Comparison of ENCODE assay signal across 8 cellular contexts in the genomic region with DNA sequence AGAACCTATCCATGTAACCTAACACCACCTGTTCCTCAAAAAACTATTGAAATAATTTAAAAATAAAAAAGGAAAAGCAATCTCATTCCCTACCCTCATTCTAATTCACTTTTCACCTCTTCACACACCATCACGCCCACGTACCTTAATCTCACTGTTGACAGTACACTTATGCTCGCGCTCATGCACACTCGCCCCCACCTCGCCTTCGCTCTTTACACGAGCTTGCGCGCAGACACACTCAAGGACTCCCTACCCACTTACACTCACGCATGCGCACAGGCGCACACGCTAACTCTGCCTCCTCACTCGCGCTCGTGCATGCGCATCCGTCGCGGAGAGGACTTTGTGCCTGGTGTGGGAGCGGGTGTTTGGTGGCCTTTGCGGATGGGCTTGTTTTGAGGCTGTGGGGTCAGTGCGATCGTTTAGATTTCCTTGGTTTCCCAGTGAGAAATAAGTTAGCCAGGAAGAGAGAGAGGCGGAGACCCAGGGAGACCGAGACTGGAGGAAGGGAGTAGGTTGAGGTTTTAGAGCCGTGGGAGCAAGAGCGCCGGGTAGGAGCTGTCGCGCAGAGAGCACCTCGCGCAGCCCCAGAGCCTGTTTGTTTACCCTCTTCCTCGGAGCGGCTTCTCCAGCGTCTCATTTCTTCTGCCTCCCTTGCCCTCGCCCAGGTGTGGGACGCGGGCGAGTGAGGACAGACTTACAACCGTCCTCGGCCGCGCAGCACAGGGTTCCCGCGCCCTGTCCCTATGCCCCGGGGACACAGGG. TPM values are rescaled to one million over a fixed set of nuclear protein-coding genes. Genes with fewer than 3 reads are reported as not detected.
DNase-seq lines count a peak whose midpoint lies in the region; ATAC-seq and TF ChIP-seq lines count a peak whose summit lies in the region.

No MANE protein-coding gene starts in this region.

- peak overlapping the region; percentile 95 for H2AFZ ChIP-seq in mammary epithelial cell (ENCODE audit: low read depth, low read length)

- WGBS in mammary epithelial cell (ENCODE audit: low coverage, missing lambda C conversion rate), result 1% methylated on average over 37 of the region's 48 CpGs

- no peaks in the 10 kb centered on the region for H3K79me2 ChIP-seq in mammary epithelial cell (ENCODE audit: insufficient read depth, low read length)

- peak overlapping the region; percentile 56 for H3K4me3 ChIP-seq in HFF-Myc (replicated peaks; ENCODE audit: low read depth, low read length)
- peak overlapping the region; percentile 59 for H3K4me3 ChIP-seq in WI38 (ENCODE audit: low read depth, low read length)
- peak overlapping the region; percentile 38 to 68 (median 57) for H3K4me3 ChIP-seq in mammary epithelial cell (replicated peaks in 1 of 3; ENCODE audit: insufficient read depth in 1 of 3, low read depth in 2 of 3, low read length in 3 of 3)

- H3K27ac ChIP-seq in mammary epithelial cell (ENCODE audit: insufficient read depth, low read depth, low read length), result no peak overlapping the region

- H3K4me2 ChIP-seq in mammary epithelial cell (ENCODE audit: insufficient read depth, low read depth, low read length), result peak overlapping the region; percentile 97

- intact Hi-C loops in mammary epithelial cell (cut with micrococcal nuclease), result loop anchor here (5.0 kb wide), 1 partner anchor 125 kb away; no protein-coding TSS in a partner anchor

- no peaks in the 10 kb centered on the region for H3K27me3 ChIP-seq in mammary epithelial cell (ENCODE audit: insufficient read depth, low read length)

- H3K9me3 ChIP-seq in mammary epithelial cell (replicated peaks; ENCODE audit: insufficient read depth, low read length), result no peaks in the 10 kb centered on the region

- ATAC-seq in GM18519 (IDR thresholded peaks at IDR 0.05; ENCODE audit: low FRiP score, unreplicated experiment), result no peak

- in situ Hi-C loops in mammary epithelial cell (cut with MboI; ENCODE audit: low sequenced_read_pairs in 2 of 2), result no loop called here

- dilution Hi-C loops in mammary epithelial cell (cut with HindIII; ENCODE audit: low sequenced_read_pairs), result no loop called here

- TF ChIP-seq CTCF in GM10248 (IDR thresholded peaks at IDR 0.05; ENCODE audit: control extremely low read depth, extremely low read depth, low read depth, missing control alignments) (no peak), HFF-Myc (IDR thresholded peaks at IDR 0.05; ENCODE audit: low read depth, low read length, missing control alignments) (no peak), WI38 (IDR thresholded peaks at IDR 0.05; ENCODE audit: low read depth, low read length) (no peak), mammary epithelial cell (conservative IDR thresholded peaks at IDR 0.05 in 1 of 2, IDR thresholded peaks at IDR 0.05 in 1 of 2; ENCODE audit: extremely low read depth in 1 of 2, insufficient read depth in 1 of 2, low read depth in 1 of 2, low read length in 2 of 2) (no peak)

- H4K20me1 ChIP-seq in mammary epithelial cell (ENCODE audit: insufficient read depth, low read length), result no peaks in the 10 kb centered on the region

- CTCF ChIA-PET in GM10248 (lab: Yijun Ruan, JAX), result no interaction called here
- CTCF ChIA-PET in mammary epithelial cell (lab: Charles Lee; ENCODE audit: low non-redundant PET), result no interaction called here

- POLR2A ChIA-PET in GM10248 (lab: Yijun Ruan, JAX), result no interaction called here

- H3K9ac ChIP-seq in mammary epithelial cell (ENCODE audit: insufficient read depth, low read length), result peak overlapping the region; percentile 25

- BruUV-seq in mammary epithelial cell (replicated peaks; lab: Mats Ljungman, UMichigan), result TSS peak; percentile 68

- peak; percentile 80 for DNase-seq in GM10248 (ENCODE audit: extremely low spot score)
- DNase-seq in HFF-Myc (ENCODE audit: extremely low read depth, low read depth), result no peak
- peak; percentile 48 to 54 for DNase-seq in NCI-H187 (lab: John Stamatoyannopoulos, UW)
- DNase-seq in mammary epithelial cell, result peak; percentile 53
- DNase-seq in iris pigment epithelial cell (ENCODE audit: low read depth), result peak; percentile 68
- DNase-seq in stimulated activated CD4-positive, alpha-beta T cell treated with anti-CD3 and anti-CD28 coated beads, Interleukin-12 subunit alpha, Interleukin-12 subunit beta, amount 100 ng/mL, for 4 hours, result peak; percentile 73

- no peaks in the 10 kb centered on the region for H3K36me3 ChIP-seq in mammary epithelial cell (ENCODE audit: insufficient read depth, low read length)

- peaks cover 18% of the 10 kb centered on the region for H3K4me1 ChIP-seq in mammary epithelial cell (ENCODE audit: insufficient read depth, low read length)

RNA-seq across cellular contexts. Expression of gene GSX2, which starts 8.1 kb away (rescaled TPM):
- total RNA-seq in mammary epithelial cell, result not detected
- polyA plus RNA-seq in mammary epithelial cell, result not detected
- not detected for polyA minus RNA-seq in mammary epithelial cell

RNA-seq across cellular contexts. Expression of gene CHIC2, which starts 27.4 kb away (rescaled TPM):
- 10 to 100 TPM; 45.4 to 46.7 TPM for total RNA-seq in mammary epithelial cell
- polyA plus RNA-seq in mammary epithelial cell, result 17.2 TPM
- 5.4 TPM for polyA minus RNA-seq in mammary epithelial cell
